Comparison of ENCODE assay signal across 14 cellular contexts in genomic region chr14:37622231-37622923, GRCh38. TPM values are rescaled to one million over a fixed set of nuclear protein-coding genes. Genes with fewer than 3 reads are reported as not detected.
DNase-seq lines count a peak whose midpoint lies in the region; ATAC-seq and TF ChIP-seq lines count a peak whose summit lies in the region.
"Had no signal": no experiment of that assay in that cellular context is flagged by ENCODE, and none has a peak within 500 bp of the region (broad histone marks: within the 10 kb centered on the region; RNA-seq: fewer than 3 reads in every experiment).

No MANE protein-coding gene starts in this region.

- intact Hi-C loops in Right ventricle myocardium inferior (cut with DNase I), result no loop called here

- no peaks in the 10 kb centered on the region for H3K9me3 Mint-ChIP-seq in mesothelial cell of epicardium
- peaks cover 4 to 27% (median 13%) of the 10 kb centered on the region in 5 donors for H3K9me3 Mint-ChIP-seq in CD8-positive, alpha-beta memory T cell

- H3K27ac Mint-ChIP-seq in mesothelial cell of epicardium, result peak overlapping the region; percentile 6
- no peak overlapping the region for H3K27ac Mint-ChIP-seq in CD8-positive, alpha-beta memory T cell

- peaks cover 56% of the 10 kb centered on the region for H3K27me3 ChIP-seq in cardiac muscle cell
- H3K27me3 ChIP-seq in CD8-positive, alpha-beta memory T cell (ENCODE audit: insufficient read depth, low read length, poor library complexity, severe bottlenecking), result no peaks in the 10 kb centered on the region

- H3K27ac ChIP-seq in cardiac muscle cell, result no peak overlapping the region
- H3K27ac ChIP-seq in CD8-positive, alpha-beta memory T cell (ENCODE audit: low read depth, low read length), result no peak overlapping the region

- H3K27me3 Mint-ChIP-seq in mesothelial cell of epicardium (ENCODE audit: low read depth), result peaks cover 48% of the 10 kb centered on the region
- H3K27me3 Mint-ChIP-seq in CD8-positive, alpha-beta memory T cell, result peaks cover 0 to 19% of the 10 kb centered on the region in 2 donors

- no peaks in the 10 kb centered on the region for H3K36me3 ChIP-seq in cardiac muscle cell
- H3K36me3 ChIP-seq in CD8-positive, alpha-beta memory T cell (ENCODE audit: insufficient read depth, low read length), result no peaks in the 10 kb centered on the region

- peak overlapping the region; percentile 18 for H3K4me3 ChIP-seq in cardiac muscle cell
- no peak overlapping the region for H3K4me3 ChIP-seq in CD8-positive, alpha-beta memory T cell (ENCODE audit: low read length)
- H3K4me3 ChIP-seq: lung had no signal

- H3K4me1 Mint-ChIP-seq in mesothelial cell of epicardium, result peaks cover 8% of the 10 kb centered on the region
- no peaks in the 10 kb centered on the region for H3K4me1 Mint-ChIP-seq in CD8-positive, alpha-beta memory T cell

- no peaks in the 10 kb centered on the region for H3K36me3 Mint-ChIP-seq in mesothelial cell of epicardium
- no peaks in the 10 kb centered on the region for H3K36me3 Mint-ChIP-seq in CD8-positive, alpha-beta memory T cell

- TF ChIP-seq CTCF in cardiac muscle cell (IDR thresholded peaks at IDR 0.05; ENCODE audit: low read depth, low read length), result peak; percentile 19
- TF ChIP-seq CTCF in mesothelial cell of epicardium (IDR thresholded peaks at IDR 0.05; ENCODE audit: unreplicated experiment), result no peak

- no peaks in the 10 kb centered on the region for H3K4me1 ChIP-seq in cardiac muscle cell (ENCODE audit: low read depth)
- H3K4me1 ChIP-seq in CD8-positive, alpha-beta memory T cell (ENCODE audit: insufficient read depth, low read length), result no peaks in the 10 kb centered on the region

- H3K9me3 ChIP-seq in cardiac muscle cell (ENCODE audit: low read depth), result no peaks in the 10 kb centered on the region
- no peaks in the 10 kb centered on the region for H3K9me3 ChIP-seq in CD8-positive, alpha-beta memory T cell (ENCODE audit: low read length)

- ATAC-seq in Right ventricle myocardium inferior (no peak), HG03565 (IDR thresholded peaks at IDR 0.05; ENCODE audit: unreplicated experiment) (no peak), GM18909 (IDR thresholded peaks at IDR 0.05; ENCODE audit: poor library complexity, unreplicated experiment) (no peak)

- DNase-seq in cardiac muscle cell (ENCODE audit: low read depth in 1 of 2, low spot score in 1 of 2), result peak; percentile 38 to 67
- DNase-seq in Right ventricle myocardium inferior (ENCODE audit: missing footprints), result no peak
- DNase-seq in fibroblast of gingiva (ENCODE audit: low read depth), result peak; percentile 11
- DNase-seq in mesothelial cell of epicardium (ENCODE audit: low spot score in 2 of 2, unreplicated experiment in 2 of 2), result peak in 1 of 2 experiments; percentile 45
- no peak for DNase-seq in NCI-H2029 treated with DMSO at 0.1 percent for 48 hours (lab: John Stamatoyannopoulos, UW)
- DNase-seq in CD8-positive, alpha-beta memory T cell, result no peak
- DNase-seq: 8988T, DMS153 had no signal

- H3K4me3 Mint-ChIP-seq in mesothelial cell of epicardium, result peak overlapping the region; percentile 63
- H3K4me3 Mint-ChIP-seq in CD8-positive, alpha-beta memory T cell, result no peak overlapping the region

- CTCF ChIA-PET in CD8-positive, alpha-beta memory T cell (lab: Charles Lee), result no interaction called here

- POLR2A ChIA-PET in CD8-positive, alpha-beta memory T cell (lab: Charles Lee), result no interaction called here

RNA-seq across cellular contexts. Expression of gene TTC6, which starts 26.9 kb away (rescaled TPM):
- total RNA-seq in cardiac muscle cell (not detected in 2 replicates), Right ventricle myocardium inferior (not detected), mesothelial cell of epicardium (2.7 to 3.5 TPM (median 2.8 TPM) in 3 replicates)
- not detected in 2 replicates for polyA plus RNA-seq in cardiac muscle cell
- total RNA-seq in CD8-positive, alpha-beta memory T cell, result not detected
- polyA plus RNA-seq in CD8-positive, alpha-beta memory T cell, result not detected
- total RNA-seq: HT1080; T-helper 1 cell treated with Interleukin-12 subunit alpha and Interleukin-12 subunit beta and Interleukin-4 antibody, amounts not matched to agents 30 ng/mL and 1 ng/mL, for 36 hours had no signal

RNA-seq across cellular contexts. Expression of gene FOXA1, which starts 27.3 kb away (rescaled TPM):
- total RNA-seq in cardiac muscle cell, result not detected in 2 replicates
- 0.06 TPM in 1 of 2 replicates, not detected in the other for polyA plus RNA-seq in cardiac muscle cell
- total RNA-seq in Right ventricle myocardium inferior, result not detected
- total RNA-seq in mesothelial cell of epicardium, result 19.3 to 21.8 TPM (median 19.7 TPM) in 3 replicates
- under 1 TPM in 1 of 2 experiments, not detected in 1; 0.42 TPM for total RNA-seq in CD8-positive, alpha-beta memory T cell
- not detected for polyA plus RNA-seq in CD8-positive, alpha-beta memory T cell
- total RNA-seq: skeletal muscle tissue; T-helper 1 cell treated with Interleukin-12 subunit alpha and Interleukin-12 subunit beta and Interleukin-4 antibody, amounts not matched to agents 30 ng/mL and 1 ng/mL, for 36 hours had no signal

Comparison
In these comparisons a context has a peak if more than half of its experiments do, and no peak if none do; other contexts are left out.
1. DNase-seq: peak in cardiac muscle cell (2 of 2) and fibroblast of gingiva (single experiment); none in Right ventricle myocardium inferior (single experiment), NCI-H2029 treated with DMSO at 0.1 percent for 48 hours (single experiment) and CD8-positive, alpha-beta memory T cell (0 of 5).
2. RNA of gene FOXA1, which starts 27.3 kb away (total RNA-seq): 19.3 to 21.8 TPM in mesothelial cell of epicardium; 0.42 TPM in CD8-positive, alpha-beta memory T cell, not detected in Right ventricle myocardium inferior (single experiment) and not detected in cardiac muscle cell; every median in the first group is over 10 times any median in the second.